8 cellular contexts compared by ENCODE assay signal in genomic region chr21:46284077-46284644, GRCh38. TPM values are rescaled to one million over a fixed set of nuclear protein-coding genes. Genes with fewer than 3 reads are reported as not detected.
DNase-seq lines count a peak whose midpoint lies in the region; ATAC-seq, FAIRE-seq and TF ChIP-seq lines count a peak whose summit lies in the region.

No MANE protein-coding gene starts in this region.

- intact Hi-C loops in K562 (cut with micrococcal nuclease) (loop anchor here (10.0 kb wide), 1 partner anchor 139 kb away; no protein-coding TSS in a partner anchor), uterus (cut with DNase I; ENCODE audit: low total_unique reads) (no loop called here)

- H3K9me3 ChIP-seq in MM.1S (replicated peaks; ENCODE audit: insufficient read depth, low read length) (no peaks in the 10 kb centered on the region), K562 (replicated peaks; ENCODE audit: control insufficient read depth, insufficient read depth, low read depth, low read length) (peaks cover 11% of the 10 kb centered on the region; the same call in 1 of the 2 replicates), uterus (no peaks in the 10 kb centered on the region)

- WGBS in K562 (ENCODE audit: insufficient coverage, low coverage, missing lambda C conversion rate): 89% methylated on average over 14 of the region's 15 CpGs

- H3K27ac Mint-ChIP-seq in nephron progenitor cell: peak overlapping the region; percentile 64

- peaks cover 71% of the 10 kb centered on the region for H3K36me3 Mint-ChIP-seq in nephron progenitor cell (ENCODE audit: low read depth)

- TF ChIP-seq CTCF in MM.1S (IDR thresholded peaks at IDR 0.05; ENCODE audit: low read length) (no peak), K562 (IDR thresholded peaks at IDR 0.05 in 2 of 3, conservative IDR thresholded peaks at IDR 0.05 in 1 of 3; ENCODE audit: insufficient read depth in 2 of 3, low read depth in 1 of 3, low read length in 3 of 3) (no peak), nephron progenitor cell (IDR thresholded peaks at IDR 0.05) (no peak), uterus (IDR thresholded peaks at IDR 0.05) (no peak)

- H3K27me3 ChIP-seq in MM.1S (replicated peaks; ENCODE audit: insufficient read depth, low read length): no peaks in the 10 kb centered on the region
- no peaks in the 10 kb centered on the region for H3K27me3 ChIP-seq in K562 (ENCODE audit: control insufficient read depth in 2 of 2, insufficient read depth in 2 of 2, low read length in 2 of 2)
- H3K27me3 ChIP-seq in uterus: no peaks in the 10 kb centered on the region

- TF ChIP-seq RAD21 in K562 (CRISPR knock-in tag; conservative IDR thresholded peaks at IDR 0.05 in 1 of 2, IDR thresholded peaks at IDR 0.05 in 1 of 2): no peak

- H2AFZ ChIP-seq in MM.1S (ENCODE audit: low read length) (no peak overlapping the region), K562 (ENCODE audit: low read depth, low read length) (no peak overlapping the region)

- FAIRE-seq in K562 (lab: Jason Lieb, UNC) (no peak), frontal cortex (lab: Jason Lieb, UNC) (no peak)

- H3K27ac ChIP-seq in MM.1S (ENCODE audit: low read length) (no peak overlapping the region), K562 (ENCODE audit: extremely low read depth, low read depth, low read length) (no peak overlapping the region), uterus (no peak overlapping the region)

- no TSS peak for BruUV-seq in K562 (replicated peaks; lab: Mats Ljungman, UMichigan)

- peaks cover 26% of the 10 kb centered on the region for H3K9me3 Mint-ChIP-seq in nephron progenitor cell

- ATAC-seq in K562 (no peak), HG02938 (IDR thresholded peaks at IDR 0.05; ENCODE audit: unreplicated experiment) (no peak)

- TF ChIP-seq POLR2A in K562 (conservative IDR thresholded peaks at IDR 0.05) (no peak), uterus (IDR thresholded peaks at IDR 0.05) (no peak)

- no peaks in the 10 kb centered on the region for H3K27me3 Mint-ChIP-seq in nephron progenitor cell (ENCODE audit: low read depth, poor library complexity)

- CTCF ChIA-PET in K562 (lab: Yijun Ruan, JAX; ENCODE audit: low intra/inter-chr PET ratio): no interaction called here

- peak overlapping the region; percentile 74 for H3K4me3 Mint-ChIP-seq in nephron progenitor cell

- H3K79me2 ChIP-seq in MM.1S (ENCODE audit: low read length) (peaks cover 64% of the 10 kb centered on the region), K562 (ENCODE audit: control insufficient read depth, insufficient read depth, low read length) (peaks cover 76% of the 10 kb centered on the region)

- H3K9me1 ChIP-seq in K562 (ENCODE audit: control insufficient read depth, insufficient read depth, low read length): peaks cover 3% of the 10 kb centered on the region

- H3F3A ChIP-seq in MM.1S (ENCODE audit: insufficient read depth, low read length): peaks cover 16% of the 10 kb centered on the region

- H3K4me2 ChIP-seq in MM.1S (ENCODE audit: low read depth, low read length) (peak overlapping the region; percentile 58; the same call in 1 of the 2 replicates), K562 (ENCODE audit: insufficient read depth, low read length) (peak overlapping the region; percentile 63)

- H3K4me3 ChIP-seq in MM.1S (ENCODE audit: low read length) (no peak overlapping the region), K562 (peak overlapping the region; percentile 74; the same call in 1 of the 2 replicates), uterus (no peak overlapping the region)

- peaks cover 22% of the 10 kb centered on the region for H3K4me1 ChIP-seq in MM.1S (ENCODE audit: low read length)
- peaks cover 18 to 23% of the 10 kb centered on the region in 2 experiments for H3K4me1 ChIP-seq in K562 (replicated peaks in 1 of 2; ENCODE audit: control insufficient read depth in 2 of 2, insufficient read depth in 2 of 2, low read length in 2 of 2)
- H3K4me1 ChIP-seq in uterus: peaks cover 9 to 12% of the 10 kb centered on the region in 2 donors

- peaks cover 53% of the 10 kb centered on the region for H3K4me1 Mint-ChIP-seq in nephron progenitor cell

- H3K9ac ChIP-seq in MM.1S (ENCODE audit: low read length) (no peak overlapping the region), K562 (ENCODE audit: insufficient read depth in 1 of 2, low read depth in 2 of 2, low read length in 2 of 2) (0 out of 4 replicates have a peak overlapping the region, but pooled peaks of 1 of the 2 experiments have one; percentile 7)

- H3K36me3 ChIP-seq in MM.1S (replicated peaks; ENCODE audit: insufficient read depth, low read length) (peaks cover 7% of the 10 kb centered on the region; the same call in 1 of the 2 replicates), K562 (ENCODE audit: control insufficient read depth, insufficient read depth, low read length) (peaks cover 58% of the 10 kb centered on the region), uterus (no peaks in the 10 kb centered on the region)

- TF ChIP-seq EP300 in K562 (IDR thresholded peaks at IDR 0.05; ENCODE audit: low read length): no peak

- H4K20me1 ChIP-seq in MM.1S (ENCODE audit: insufficient read depth, low read length) (no peaks in the 10 kb centered on the region; the same call in 1 of the 2 replicates), K562 (replicated peaks; ENCODE audit: control insufficient read depth, insufficient read depth, low read length) (0 out of 2 replicates have a peak, but pooled peaks cover 2% of the 10 kb centered on the region)

- in situ Hi-C loops in K562 (cut with MboI): no loop called here

- DNase-seq in DMS153 treated with DMSO at 0.1 percent for 48 hours (lab: John Stamatoyannopoulos, UW; ENCODE audit: unreplicated experiment) (peak; percentile 42), MM.1S (peak; percentile 4), K562 (ENCODE audit: extremely low read depth in 1 of 4, low spot score in 3 of 4) (no peak), nephron progenitor cell (no peak), uterus (no peak), frontal cortex (ENCODE audit: low spot score in 2 of 2) (no peak), T-helper 9 cell (no peak)

- no peaks in the 10 kb centered on the region for H3K9me2 ChIP-seq in MM.1S (replicated peaks; ENCODE audit: insufficient read depth, low read length)

- POLR2A ChIA-PET in K562 (lab: Yijun Ruan, JAX): interaction anchor here (1.0 to 2.5 kb wide), 5 partner anchors 8 to 41 kb away, joined by 3 to 6 read pairs (median 3); no protein-coding TSS in a partner anchor

RNA-seq across cellular contexts. Expression of gene MCM3AP, which starts 1.2 kb away (rescaled TPM):
- 521 and 755 TPM in 2 replicates for total RNA-seq in K562 (2011; cell fraction: chromatin; rRNA removed; ENCODE audit: low replicate concordance)
- 321 and 328 TPM in 2 replicates for total RNA-seq in K562 (2011; cell fraction: nucleolus; rRNA removed)
- 365 and 369 TPM in 2 replicates for total RNA-seq in K562 (2011; cell fraction: nucleoplasm; rRNA removed)
- total RNA-seq in K562 (2014; rRNA removed) (98.9 and 106 TPM in 2 replicates), K562 (2014; rRNA removed; fragmentation: Illumina TruSeq; extraction: Trizol) (69.2 and 73.1 TPM in 2 replicates), K562 (2015; rRNA removed; fragmentation: Illumina TruSeq; extraction: Trizol) (65.1 and 80.9 TPM in 2 replicates), K562 (2021) (154 and 179 TPM in 2 replicates), uterus (100 to 1,000 TPM in 2 of 4 donors, 10 to 100 TPM in 2; 24.1 to 128 (median 93.2) TPM), frontal cortex (67.7 TPM)
- polyA plus RNA-seq in K562 (2011; rRNA removed) (60.4 and 69.6 TPM in 2 replicates), K562 (2014; fragmentation: Illumina TruSeq; extraction: Trizol) (65.9 and 75.9 TPM in 2 replicates), K562 (2014; fragmentation: Nextera tagmentation; extraction: Ambion mirVana) (1 to 10 TPM; 6.5 to 9.1 TPM), K562 (2014; rRNA removed) (75.4 and 82.8 TPM in 2 replicates)
- polyA plus RNA-seq in K562 (2011; cell fraction: cytosol; rRNA removed): 46.8 and 52.9 TPM in 2 replicates
- polyA plus RNA-seq in K562 (2011; cell fraction: nucleus; rRNA removed): 172 and 195 TPM in 2 replicates
- 67.7 and 73.1 TPM in 2 replicates for polyA plus RNA-seq in K562 (2012)
- 102 and 106 TPM in 2 replicates for polyA minus RNA-seq in K562 (2011; rRNA and poly(A)+ RNA removed)
- polyA minus RNA-seq in K562 (2011; cell fraction: cytosol; rRNA and poly(A)+ RNA removed): 116 and 119 TPM in 2 replicates
- 122 and 182 TPM in 2 replicates for polyA minus RNA-seq in K562 (2011; cell fraction: nucleus; rRNA and poly(A)+ RNA removed)

RNA-seq across cellular contexts. Expression of gene YBEY, which starts 2.0 kb away (rescaled TPM):
- total RNA-seq in K562 (2011; cell fraction: chromatin; rRNA removed; ENCODE audit: low replicate concordance): 18.6 and 19.3 TPM in 2 replicates
- 15.7 and 16.2 TPM in 2 replicates for total RNA-seq in K562 (2011; cell fraction: nucleolus; rRNA removed)
- total RNA-seq in K562 (2011; cell fraction: nucleoplasm; rRNA removed): 18.8 and 20.2 TPM in 2 replicates
- total RNA-seq in K562 (2014; rRNA removed) (10.7 and 12.4 TPM in 2 replicates), K562 (2014; rRNA removed; fragmentation: Illumina TruSeq; extraction: Trizol) (12.4 and 14.0 TPM in 2 replicates), K562 (2015; rRNA removed; fragmentation: Illumina TruSeq; extraction: Trizol) (14.3 and 15.6 TPM in 2 replicates), K562 (2021) (10.5 and 10.7 TPM in 2 replicates), uterus (10 to 100 TPM in 3 of 4 donors, 1 to 10 TPM in 1; 2.9 to 78.6 (median 13.0) TPM), frontal cortex (13.0 TPM)
- polyA plus RNA-seq in K562 (2011; rRNA removed) (9.9 and 15.9 TPM in 2 replicates), K562 (2014; fragmentation: Illumina TruSeq; extraction: Trizol) (14.1 and 14.7 TPM in 2 replicates), K562 (2014; fragmentation: Nextera tagmentation; extraction: Ambion mirVana) (1 to 10 TPM; 6.4 to 9.4 TPM), K562 (2014; rRNA removed) (28.0 and 39.6 TPM in 2 replicates)
- polyA plus RNA-seq in K562 (2011; cell fraction: cytosol; rRNA removed): 8.1 and 10.3 TPM in 2 replicates
- 6.9 and 7.3 TPM in 2 replicates for polyA plus RNA-seq in K562 (2011; cell fraction: nucleus; rRNA removed)
- polyA plus RNA-seq in K562 (2012): 13.9 and 16.0 TPM in 2 replicates
- polyA minus RNA-seq in K562 (2011; rRNA and poly(A)+ RNA removed): 7.3 and 8.3 TPM in 2 replicates
- polyA minus RNA-seq in K562 (2011; cell fraction: cytosol; rRNA and poly(A)+ RNA removed): 2.5 and 5.2 TPM in 2 replicates
- polyA minus RNA-seq in K562 (2011; cell fraction: nucleus; rRNA and poly(A)+ RNA removed): 4.6 and 6.9 TPM in 2 replicates

RNA-seq across cellular contexts. Expression of gene C21orf58, which starts 39.5 kb away (rescaled TPM):
- total RNA-seq in K562 (2011; cell fraction: chromatin; rRNA removed; ENCODE audit: low replicate concordance): 76.9 and 158 TPM in 2 replicates
- total RNA-seq in K562 (2011; cell fraction: nucleolus; rRNA removed): 122 and 125 TPM in 2 replicates
- 94.2 and 95.7 TPM in 2 replicates for total RNA-seq in K562 (2011; cell fraction: nucleoplasm; rRNA removed)
- 20.1 and 22.4 TPM in 2 replicates for total RNA-seq in K562 (2014; rRNA removed)
- 4.5 and 6.0 TPM in 2 replicates for total RNA-seq in K562 (2014; rRNA removed; fragmentation: Illumina TruSeq; extraction: Trizol)
- 13.5 and 14.2 TPM in 2 replicates for total RNA-seq in K562 (2015; rRNA removed; fragmentation: Illumina TruSeq; extraction: Trizol)
- 29.1 and 30.5 TPM in 2 replicates for total RNA-seq in K562 (2021)
- 12.4 and 16.7 TPM in 2 replicates for polyA plus RNA-seq in K562 (2011; rRNA removed)
- polyA plus RNA-seq in K562 (2011; cell fraction: cytosol; rRNA removed): 13.8 and 15.9 TPM in 2 replicates
- 66.8 and 97.1 TPM in 2 replicates for polyA plus RNA-seq in K562 (2011; cell fraction: nucleus; rRNA removed)
- 14.5 and 40.1 TPM in 2 replicates for polyA plus RNA-seq in K562 (2012)
- polyA plus RNA-seq in K562 (2014; fragmentation: Illumina TruSeq; extraction: Trizol): 10.6 and 16.1 TPM in 2 replicates
- 1 to 10 TPM; 1.2 to 1.9 TPM for polyA plus RNA-seq in K562 (2014; fragmentation: Nextera tagmentation; extraction: Ambion mirVana)
- polyA plus RNA-seq in K562 (2014; rRNA removed): 27.9 and 30.0 TPM in 2 replicates
- 11.0 and 11.9 TPM in 2 replicates for polyA minus RNA-seq in K562 (2011; rRNA and poly(A)+ RNA removed)
- 9.0 and 10.6 TPM in 2 replicates for polyA minus RNA-seq in K562 (2011; cell fraction: cytosol; rRNA and poly(A)+ RNA removed)
- 48.5 and 60.9 TPM in 2 replicates for polyA minus RNA-seq in K562 (2011; cell fraction: nucleus; rRNA and poly(A)+ RNA removed)
- total RNA-seq in uterus: 1 to 10 TPM in 3 of 4 donors, under 1 TPM in 1; 0.88 to 9.4 (median 5.6) TPM
- total RNA-seq in frontal cortex: 3.7 TPM

RNA-seq across cellular contexts. Expression of gene PCNT, which starts 39.8 kb away (rescaled TPM):
- 228 and 231 TPM in 2 replicates for total RNA-seq in K562 (2011; cell fraction: chromatin; rRNA removed; ENCODE audit: low replicate concordance)
- total RNA-seq in K562 (2011; cell fraction: nucleolus; rRNA removed): 111 and 116 TPM in 2 replicates
- total RNA-seq in K562 (2011; cell fraction: nucleoplasm; rRNA removed): 105 and 117 TPM in 2 replicates
- total RNA-seq in K562 (2014; rRNA removed): 31.3 and 36.8 TPM in 2 replicates
- 32.5 and 33.8 TPM in 2 replicates for total RNA-seq in K562 (2014; rRNA removed; fragmentation: Illumina TruSeq; extraction: Trizol)
- 29.7 and 30.9 TPM in 2 replicates for total RNA-seq in K562 (2015; rRNA removed; fragmentation: Illumina TruSeq; extraction: Trizol)
- 43.7 and 53.5 TPM in 2 replicates for total RNA-seq in K562 (2021)
- 23.9 and 27.8 TPM in 2 replicates for polyA plus RNA-seq in K562 (2011; rRNA removed)
- 12.2 and 15.3 TPM in 2 replicates for polyA plus RNA-seq in K562 (2011; cell fraction: cytosol; rRNA removed)
- 138 and 140 TPM in 2 replicates for polyA plus RNA-seq in K562 (2011; cell fraction: nucleus; rRNA removed)
- 30.2 and 40.7 TPM in 2 replicates for polyA plus RNA-seq in K562 (2012)
- 32.1 and 34.5 TPM in 2 replicates for polyA plus RNA-seq in K562 (2014; fragmentation: Illumina TruSeq; extraction: Trizol)
- 10 to 100 TPM in 1 of 2 experiments, 1 to 10 TPM in 1; 9.1 to 16.4 TPM for polyA plus RNA-seq in K562 (2014; fragmentation: Nextera tagmentation; extraction: Ambion mirVana)
- 35.9 and 41.2 TPM in 2 replicates for polyA plus RNA-seq in K562 (2014; rRNA removed)
- 81.0 and 84.8 TPM in 2 replicates for polyA minus RNA-seq in K562 (2011; rRNA and poly(A)+ RNA removed)
- 18.4 and 26.1 TPM in 2 replicates for polyA minus RNA-seq in K562 (2011; cell fraction: cytosol; rRNA and poly(A)+ RNA removed)
- 52.5 and 71.8 TPM in 2 replicates for polyA minus RNA-seq in K562 (2011; cell fraction: nucleus; rRNA and poly(A)+ RNA removed)
- 10 to 100 TPM in 2 of 4 donors, 1 to 10 TPM in 2; 6.2 to 29.7 (median 17.1) TPM for total RNA-seq in uterus
- 15.5 TPM for total RNA-seq in frontal cortex

RNA-seq across cellular contexts. Expression of gene LSS, which starts 55.6 kb away (rescaled TPM):
- 322 and 719 TPM in 2 replicates for total RNA-seq in K562 (2011; cell fraction: chromatin; rRNA removed; ENCODE audit: low replicate concordance)
- total RNA-seq in K562 (2011; cell fraction: nucleolus; rRNA removed): 292 and 343 TPM in 2 replicates
- 326 and 359 TPM in 2 replicates for total RNA-seq in K562 (2011; cell fraction: nucleoplasm; rRNA removed)
- 56.4 and 67.6 TPM in 2 replicates for total RNA-seq in K562 (2014; rRNA removed)
- total RNA-seq in K562 (2014; rRNA removed; fragmentation: Illumina TruSeq; extraction: Trizol): 10.6 and 15.1 TPM in 2 replicates
- 29.6 and 29.8 TPM in 2 replicates for total RNA-seq in K562 (2015; rRNA removed; fragmentation: Illumina TruSeq; extraction: Trizol)
- total RNA-seq in K562 (2021): 87.9 and 89.5 TPM in 2 replicates
- polyA plus RNA-seq in K562 (2011; rRNA removed): 81.3 and 221 TPM in 2 replicates
- 98.8 and 159 TPM in 2 replicates for polyA plus RNA-seq in K562 (2011; cell fraction: cytosol; rRNA removed)
- 739 and 1,169 TPM in 2 replicates for polyA plus RNA-seq in K562 (2011; cell fraction: nucleus; rRNA removed)
- 51.7 and 64.9 TPM in 2 replicates for polyA plus RNA-seq in K562 (2012)
- 37.4 and 43.3 TPM in 2 replicates for polyA plus RNA-seq in K562 (2014; fragmentation: Illumina TruSeq; extraction: Trizol)
- polyA plus RNA-seq in K562 (2014; fragmentation: Nextera tagmentation; extraction: Ambion mirVana): 1 to 10 TPM; 2.2 to 2.7 TPM
- 58.2 and 80.7 TPM in 2 replicates for polyA plus RNA-seq in K562 (2014; rRNA removed)
- polyA minus RNA-seq in K562 (2011; rRNA and poly(A)+ RNA removed): 117 and 159 TPM in 2 replicates
- polyA minus RNA-seq in K562 (2011; cell fraction: cytosol; rRNA and poly(A)+ RNA removed): 32.4 and 62.6 TPM in 2 replicates
- polyA minus RNA-seq in K562 (2011; cell fraction: nucleus; rRNA and poly(A)+ RNA removed): 91.6 and 197 TPM in 2 replicates
- 10 to 100 TPM; 35.4 to 94.0 (median 41.5) TPM for total RNA-seq in uterus
- 39.5 TPM for total RNA-seq in frontal cortex

Comparison
In these comparisons a context has a peak if more than half of its experiments do, and no peak if none do; other contexts are left out.
1. DNase-seq: peak in DMS153 treated with DMSO at 0.1 percent for 48 hours (single experiment) and MM.1S (single experiment); none in K562 (0 of 4), nephron progenitor cell (single experiment), uterus (0 of 2), frontal cortex (0 of 2) and T-helper 9 cell (single experiment).